ENCODE assay signal across 8 cellular contexts in genomic region chr1:32179193-32179442, GRCh38. TPM values are rescaled to one million over a fixed set of nuclear protein-coding genes. Genes with fewer than 3 reads are reported as not detected.
DNase-seq lines count a peak whose midpoint lies in the region; ATAC-seq and TF ChIP-seq lines count a peak whose summit lies in the region.

No MANE protein-coding gene starts in this region.

- WGBS in right cardiac atrium, result 8% methylated on average over 7 of the region's 7 CpGs
- 7 to 11% (median 9%) methylated on average over 6 to 7 of the region's 7 CpGs for WGBS in stomach, 5 donors

- no peaks in the 10 kb centered on the region for H3K27me3 Mint-ChIP-seq in activated CD8-positive, alpha-beta T cell treated with anti-CD3 and anti-CD28 coated beads for 36 hours

- intact Hi-C loops in activated CD8-positive, alpha-beta T cell treated with anti-CD3 and anti-CD28 coated beads for 36 hours (cut with micrococcal nuclease), result no loop called here
- intact Hi-C loops in right cardiac atrium (cut with DNase I) (no loop called here), stomach (cut with DNase I; ENCODE audit: low total_unique reads) (no loop called here)

- no peak for ATAC-seq in activated CD8-positive, alpha-beta T cell treated with anti-CD3 and anti-CD28 coated beads for 36 hours
- ATAC-seq in right cardiac atrium (peak; percentile 24 to 27), GM18502 (IDR thresholded peaks at IDR 0.05; ENCODE audit: poor library complexity, unreplicated experiment) (no peak)

- H3K9me3 Mint-ChIP-seq in activated CD8-positive, alpha-beta T cell treated with anti-CD3 and anti-CD28 coated beads for 36 hours, result no peaks in the 10 kb centered on the region

- CTCF ChIA-PET in activated CD8-positive, alpha-beta T cell treated with anti-CD3 and anti-CD28 coated beads for 36 hours (lab: Charles Lee), result interaction anchor here (2.2 kb wide), 2 partner anchors 37 to 71 kb away, joined by 8 to 9 read pairs; partner anchors contain the start of gene KPNA6

- H3K4me3 Mint-ChIP-seq in activated CD8-positive, alpha-beta T cell treated with anti-CD3 and anti-CD28 coated beads for 36 hours, result peak overlapping the region; percentile 97

- H3K9me3 ChIP-seq in right cardiac atrium (ENCODE audit: control insufficient read depth, low read length) (no peaks in the 10 kb centered on the region), stomach (no peaks in the 10 kb centered on the region)

- H3K36me3 ChIP-seq in stomach, result peaks cover 5 to 40% (median 39%) of the 10 kb centered on the region in 4 donors

- H3K4me1 ChIP-seq in right cardiac atrium (ENCODE audit: control insufficient read depth, insufficient read depth, low read length) (peaks cover 8% of the 10 kb centered on the region), stomach (peaks cover 30 to 49% (median 40%) of the 10 kb centered on the region in 4 donors)

- TF ChIP-seq POLR2A in stomach (IDR thresholded peaks at IDR 0.05), result no peak

- TF ChIP-seq EP300 in stomach (IDR thresholded peaks at IDR 0.05), result no peak

- no peaks in the 10 kb centered on the region for H3K27me3 ChIP-seq in right cardiac atrium (ENCODE audit: control insufficient read depth, insufficient read depth)
- no peaks in the 10 kb centered on the region for H3K27me3 ChIP-seq in stomach

- H3K36me3 Mint-ChIP-seq in activated CD8-positive, alpha-beta T cell treated with anti-CD3 and anti-CD28 coated beads for 36 hours (ENCODE audit: low read depth), result peaks cover 39% of the 10 kb centered on the region

- DNase-seq in NCI-H2171 (lab: John Stamatoyannopoulos, UW) (peak; percentile 62), NCI-H2171 treated with DMSO at 0.1 percent for 48 hours (lab: John Stamatoyannopoulos, UW) (no peak), right cardiac atrium (no peak), stomach (no peak), cerebellum (ENCODE audit: low spot score) (no peak)
- DNase-seq in activated CD8-positive, alpha-beta T cell treated with anti-CD3 and anti-CD28 coated beads for 36 hours, result no peak
- no peak for DNase-seq in activated CD4-positive, alpha-beta T cell treated with anti-CD3 and anti-CD28 coated beads for 48 hours

- H3K4me1 Mint-ChIP-seq in activated CD8-positive, alpha-beta T cell treated with anti-CD3 and anti-CD28 coated beads for 36 hours (ENCODE audit: low read depth), result peaks cover 33% of the 10 kb centered on the region

- peak overlapping the region; percentile 79 for H3K4me3 ChIP-seq in right cardiac atrium (ENCODE audit: low read length)
- H3K4me3 ChIP-seq in stomach, result peak overlapping the region; percentile 64 to 78 (median 64)

- H3K27ac ChIP-seq in right cardiac atrium (ENCODE audit: low read length) (peak overlapping the region; percentile 98), stomach (peak overlapping the region; percentile 92 to 99 (median 97))

- POLR2A ChIA-PET in activated CD8-positive, alpha-beta T cell treated with anti-CD3 and anti-CD28 coated beads for 36 hours (lab: Charles Lee), result interaction anchor here (0.6 to 8.2 kb wide), 6 partner anchors 18 to 166 kb away, joined by 3 to 141 read pairs (median 3); partner anchors contain the start of genes CCDC28B, KHDRBS1 and KPNA6

- H3K27ac Mint-ChIP-seq in activated CD8-positive, alpha-beta T cell treated with anti-CD3 and anti-CD28 coated beads for 36 hours, result peak overlapping the region; percentile 98

- no peak for TF ChIP-seq CTCF in activated CD8-positive, alpha-beta T cell treated with anti-CD3 and anti-CD28 coated beads for 36 hours (IDR thresholded peaks at IDR 0.05)
- no peak for TF ChIP-seq CTCF in stomach (IDR thresholded peaks at IDR 0.05)

RNA-seq across cellular contexts. Expression of gene TXLNA, which starts 0.4 kb away (rescaled TPM):
- 10 to 100 TPM; 71.5 to 73.3 TPM for total RNA-seq in activated CD8-positive, alpha-beta T cell treated with anti-CD3 and anti-CD28 coated beads for 36 hours
- total RNA-seq in right cardiac atrium (10 to 100 TPM; 18.5 to 29.4 (median 21.2) TPM), stomach (10 to 100 TPM; 20.6 to 48.1 (median 28.0) TPM), cerebellum (21.4 TPM)
- polyA plus RNA-seq in right cardiac atrium (13.8 TPM), stomach (10 to 100 TPM in 2 of 3 donors, 1 to 10 TPM in 1; 9.8 to 18.4 (median 12.1) TPM)

RNA-seq across cellular contexts. Expression of gene CCDC28B, which starts 21.3 kb away (rescaled TPM):
- 10 to 100 TPM; 27.0 to 27.7 TPM for total RNA-seq in activated CD8-positive, alpha-beta T cell treated with anti-CD3 and anti-CD28 coated beads for 36 hours
- total RNA-seq in right cardiac atrium, result 10 to 100 TPM in 3 of 4 donors, 1 to 10 TPM in 1; 8.0 to 18.4 (median 14.5) TPM
- polyA plus RNA-seq in right cardiac atrium, result 26.9 TPM
- total RNA-seq in stomach, result 10 to 100 TPM in 1 of 5 donors, 1 to 10 TPM in 1, under 1 TPM in 1, not detected in 2; 0.45 to 27.8 (median 5.3) TPM
- 10 to 100 TPM in 2 of 3 donors, 1 to 10 TPM in 1; 8.7 to 11.8 (median 10.7) TPM for polyA plus RNA-seq in stomach
- 13.4 TPM for total RNA-seq in cerebellum

RNA-seq across cellular contexts. Expression of gene IQCC, which starts 26.4 kb away (rescaled TPM):
- 1 to 10 TPM; 4.2 to 4.4 TPM for total RNA-seq in activated CD8-positive, alpha-beta T cell treated with anti-CD3 and anti-CD28 coated beads for 36 hours
- total RNA-seq in right cardiac atrium, result 1 to 10 TPM in 3 of 4 donors, under 1 TPM in 1; 0.81 to 1.5 (median 1.5) TPM
- 1.00 TPM for polyA plus RNA-seq in right cardiac atrium
- total RNA-seq in stomach, result 1 to 10 TPM in 4 of 5 donors, not detected in 1; 2.3 to 5.5 (median 2.9) TPM
- polyA plus RNA-seq in stomach, result 1 to 10 TPM; 1.3 to 2.1 (median 1.7) TPM
- total RNA-seq in cerebellum, result 3.1 TPM

RNA-seq across cellular contexts. Expression of gene DCDC2B, which starts 29.8 kb away (rescaled TPM):
- total RNA-seq in activated CD8-positive, alpha-beta T cell treated with anti-CD3 and anti-CD28 coated beads for 36 hours, result not detected
- total RNA-seq in right cardiac atrium, result not detected
- polyA plus RNA-seq in right cardiac atrium, result 0.05 TPM
- total RNA-seq in stomach, result not detected
- polyA plus RNA-seq in stomach, result not detected
- not detected for total RNA-seq in cerebellum

RNA-seq across cellular contexts. Expression of gene TMEM234, which starts 43.0 kb away (rescaled TPM):
- total RNA-seq in activated CD8-positive, alpha-beta T cell treated with anti-CD3 and anti-CD28 coated beads for 36 hours, result 1 to 10 TPM; 6.9 to 7.7 TPM
- total RNA-seq in right cardiac atrium (10 to 100 TPM in 3 of 4 donors, 1 to 10 TPM in 1; 9.1 to 14.4 (median 13.9) TPM), stomach (100 to 1,000 TPM in 1 of 5 donors, 10 to 100 TPM in 4; 19.1 to 169 (median 27.1) TPM), cerebellum (22.2 TPM)
- polyA plus RNA-seq in right cardiac atrium (13.6 TPM), stomach (10 to 100 TPM; 11.6 to 14.3 (median 13.4) TPM)

Comparison
In these comparisons a context has a peak if more than half of its experiments do, and no peak if none do; other contexts are left out.
1. ATAC-seq: peak in right cardiac atrium (2 of 2); none in activated CD8-positive, alpha-beta T cell treated with anti-CD3 and anti-CD28 coated beads for 36 hours (single experiment) and GM18502 (single experiment).